1 cellular context compared by ENCODE assay signal in the genomic region with DNA sequence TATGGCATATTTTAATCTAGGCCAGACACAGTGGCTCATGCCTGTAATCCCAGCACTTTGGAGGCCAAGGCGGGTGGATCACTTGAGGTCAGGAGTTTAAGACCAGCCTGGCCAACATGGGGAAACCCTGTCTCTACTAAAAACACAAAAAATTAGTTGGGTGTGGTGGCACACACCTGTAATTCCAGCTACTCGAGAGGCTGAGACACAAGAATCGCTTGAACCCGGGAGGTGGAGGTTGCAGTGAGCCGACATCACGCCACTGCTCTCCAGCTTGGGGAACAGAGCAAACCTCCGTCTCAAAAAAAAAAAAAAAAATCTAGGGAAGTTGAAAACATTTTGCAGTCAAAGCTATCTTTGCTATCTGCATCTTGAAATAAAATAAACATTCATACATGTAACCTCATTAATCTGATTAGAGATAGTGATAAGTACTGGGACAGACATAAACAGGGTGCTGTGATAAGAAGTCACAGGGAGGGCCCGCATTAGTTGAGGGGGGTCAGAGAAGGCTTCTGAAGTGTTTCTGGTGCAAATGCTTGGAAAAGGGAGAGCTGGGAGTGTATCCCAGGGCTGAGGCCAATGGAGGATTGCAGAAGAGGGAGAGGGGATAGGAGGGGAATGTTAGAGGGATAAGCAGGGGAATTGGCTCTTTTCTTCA.
TF ChIP-seq lines count a peak whose summit lies in the region.

No MANE protein-coding gene starts in this region.

TF ChIP-seq in SK-N-SH treated with all-trans-retinoic acid at 6 μM for 48 hours, 23 proteins besides CTCF, POLR2A, EP300 and RAD21:
- peak; percentile 33 for TF ChIP-seq ISL1 (CRISPR knock-in tag; IDR thresholded peaks at IDR 0.05)
TF ChIP-seq in SK-N-SH treated with all-trans-retinoic acid at 6 μM for 48 hours: peak in this region for 1; not testable (repeated sequence) for 22.
